18 cellular contexts compared by ENCODE assay signal in the genomic region with DNA sequence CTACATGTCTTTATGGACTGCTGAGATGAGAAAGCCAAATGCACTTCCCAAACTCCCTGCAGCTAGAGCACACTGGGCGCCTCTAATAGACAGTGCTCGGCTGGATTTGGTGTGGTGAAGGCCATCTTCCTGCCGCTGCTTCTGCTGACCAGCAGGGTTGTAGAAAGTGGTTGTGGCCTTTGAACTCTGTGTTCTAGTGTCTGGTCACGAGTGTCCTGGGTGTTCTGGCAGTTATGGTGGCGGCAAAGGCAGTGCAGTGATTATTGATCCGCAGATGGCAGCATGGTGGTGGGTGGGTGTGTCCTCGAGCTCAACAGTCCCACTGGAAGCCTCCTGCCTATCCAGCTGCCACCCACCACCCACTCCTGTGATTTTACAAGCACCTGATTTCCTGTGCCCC. TPM values are rescaled to one million over a fixed set of nuclear protein-coding genes. Genes with fewer than 3 reads are reported as not detected.
DNase-seq lines count a peak whose midpoint lies in the region; ATAC-seq and TF ChIP-seq lines count a peak whose summit lies in the region.
"Had no signal": no experiment of that assay in that cellular context is flagged by ENCODE, and none has a peak within 500 bp of the region (broad histone marks: within the 10 kb centered on the region; RNA-seq: fewer than 3 reads in every experiment).

No MANE protein-coding gene starts in this region.

- peak overlapping the region; percentile 21 for H3K27ac Mint-ChIP-seq in T-helper 17 cell
- H3K27ac Mint-ChIP-seq: CD4-positive, CD25-positive, alpha-beta regulatory T cell; HFFc6 had no signal

- 44% methylated on average over 7 of the region's 7 CpGs for WGBS in liver

- H3K27me3 Mint-ChIP-seq in T-helper 17 cell = peaks cover 34% of the 10 kb centered on the region

- peaks cover 4% of the 10 kb centered on the region for H3K4me1 Mint-ChIP-seq in T-helper 17 cell

- H3K4me1 ChIP-seq in liver (ENCODE audit: control insufficient read depth in 4 of 4, insufficient read depth in 4 of 4, low read length in 3 of 4) = peaks cover 10 to 40% (median 32%) of the 10 kb centered on the region in 4 donors

- no peak for ATAC-seq in T-helper 17 cell

- H3K27ac ChIP-seq in liver (ENCODE audit: low read depth in 1 of 2, low read length in 2 of 2) = peak overlapping the region; percentile 6 to 55
- H3K27ac ChIP-seq: GM23248 had no signal

- peak; percentile 19 for TF ChIP-seq CTCF in liver (IDR thresholded peaks at IDR 0.05; ENCODE audit: low read depth, low read length, missing input control)

- H3K27me3 ChIP-seq in liver (ENCODE audit: control insufficient read depth in 4 of 4, insufficient read depth in 4 of 4, low read length in 3 of 4) = no peaks in the 10 kb centered on the region

- H3K36me3 Mint-ChIP-seq in T-helper 17 cell (ENCODE audit: low read depth) = no peaks in the 10 kb centered on the region
- H3K36me3 Mint-ChIP-seq: CD4-positive, CD25-positive, alpha-beta regulatory T cell; IgD-negative memory B cell had no signal

- H3K9ac ChIP-seq in liver (ENCODE audit: low read depth in 1 of 2, low read length in 2 of 2) = peak overlapping the region in 1 of 2 donors; percentile 47
- H3K9ac ChIP-seq: GM23248 had no signal

- peak in 1 of 2 donors; percentile 20 for TF ChIP-seq RAD21 in liver (IDR thresholded peaks at IDR 0.05)

- H3K4me3 Mint-ChIP-seq in T-helper 17 cell = no peak overlapping the region
- H3K4me3 Mint-ChIP-seq: HFFc6, IgD-negative memory B cell had no signal

- no peak overlapping the region for H3K4me3 ChIP-seq in liver (ENCODE audit: low read depth in 1 of 3, low read length in 3 of 3)
- H3K4me3 ChIP-seq: GM23248 had no signal

- no peaks in the 10 kb centered on the region for H3K9me3 ChIP-seq in T-helper 17 cell (ENCODE audit: control insufficient read depth, low read length, poor library complexity, severe bottlenecking)
- no peaks in the 10 kb centered on the region for H3K9me3 ChIP-seq in liver (ENCODE audit: control insufficient read depth in 4 of 4, low read length in 3 of 4)

- no peaks in the 10 kb centered on the region for H3K36me3 ChIP-seq in liver (ENCODE audit: control insufficient read depth in 4 of 4, insufficient read depth in 3 of 4, low read depth in 1 of 4, low read length in 3 of 4)

- DNase-seq in AG20443 (ENCODE audit: low spot score) (peak; percentile 5), GM19238 (ENCODE audit: insufficient read length, low spot score) (peak; percentile 0), T-helper 17 cell (no peak), NCI-H69 (lab: John Stamatoyannopoulos, UW) (no peak), medulla oblongata (ENCODE audit: extremely low spot score) (no peak)
- DNase-seq in activated CD4-positive, alpha-beta T cell treated with anti-CD3 and anti-CD28 coated beads, Interleukin-2, amount 50 U/mL, for 48 hours = no peak
- DNase-seq in NK-92 treated with Interleukin-12 subunit alpha and Interleukin-12 subunit beta, amount 100 ng/mL, for 24 hours (lab: John Stamatoyannopoulos, UW) = no peak
- DNase-seq: CD4-positive, CD25-positive, alpha-beta regulatory T cell; DMS53; GM23248; HFFc6; NCI-H1105 treated with DMSO at 0.1 percent for 48 hours; NCI-H1694 treated with DMSO at 0.1 percent for 48 hours; NCI-H345 had no signal

TF ChIP-seq in liver, 16 proteins besides CTCF, POLR2A, EP300 and RAD21:
- TF ChIP-seq NR2F2 (IDR thresholded peaks at IDR 0.05) (no peak), YY1 (IDR thresholded peaks at IDR 0.05) (peak; percentile 94), TAF1 (conservative IDR thresholded peaks at IDR 0.05) (no peak), HNF4G (IDR thresholded peaks at IDR 0.05) (peak; percentile 45), JUND (IDR thresholded peaks at IDR 0.05) (no peak), SP1 (IDR thresholded peaks at IDR 0.05) (peak; percentile 78), EGR1 (IDR thresholded peaks at IDR 0.05; ENCODE audit: low read depth in 2 of 2) (no peak), HNF4A (conservative IDR thresholded peaks at IDR 0.05) (peak; percentile 74 to 81), GABPA (IDR thresholded peaks at IDR 0.05 in 1 of 2, conservative IDR thresholded peaks at IDR 0.05 in 1 of 2) (no peak), FOXA2 (IDR thresholded peaks at IDR 0.05) (no peak), RXRA (IDR thresholded peaks at IDR 0.05) (peak; percentile 52 to 64), FOXA1 (IDR thresholded peaks at IDR 0.05) (no peak)
- TF ChIP-seq, protein P1, sequence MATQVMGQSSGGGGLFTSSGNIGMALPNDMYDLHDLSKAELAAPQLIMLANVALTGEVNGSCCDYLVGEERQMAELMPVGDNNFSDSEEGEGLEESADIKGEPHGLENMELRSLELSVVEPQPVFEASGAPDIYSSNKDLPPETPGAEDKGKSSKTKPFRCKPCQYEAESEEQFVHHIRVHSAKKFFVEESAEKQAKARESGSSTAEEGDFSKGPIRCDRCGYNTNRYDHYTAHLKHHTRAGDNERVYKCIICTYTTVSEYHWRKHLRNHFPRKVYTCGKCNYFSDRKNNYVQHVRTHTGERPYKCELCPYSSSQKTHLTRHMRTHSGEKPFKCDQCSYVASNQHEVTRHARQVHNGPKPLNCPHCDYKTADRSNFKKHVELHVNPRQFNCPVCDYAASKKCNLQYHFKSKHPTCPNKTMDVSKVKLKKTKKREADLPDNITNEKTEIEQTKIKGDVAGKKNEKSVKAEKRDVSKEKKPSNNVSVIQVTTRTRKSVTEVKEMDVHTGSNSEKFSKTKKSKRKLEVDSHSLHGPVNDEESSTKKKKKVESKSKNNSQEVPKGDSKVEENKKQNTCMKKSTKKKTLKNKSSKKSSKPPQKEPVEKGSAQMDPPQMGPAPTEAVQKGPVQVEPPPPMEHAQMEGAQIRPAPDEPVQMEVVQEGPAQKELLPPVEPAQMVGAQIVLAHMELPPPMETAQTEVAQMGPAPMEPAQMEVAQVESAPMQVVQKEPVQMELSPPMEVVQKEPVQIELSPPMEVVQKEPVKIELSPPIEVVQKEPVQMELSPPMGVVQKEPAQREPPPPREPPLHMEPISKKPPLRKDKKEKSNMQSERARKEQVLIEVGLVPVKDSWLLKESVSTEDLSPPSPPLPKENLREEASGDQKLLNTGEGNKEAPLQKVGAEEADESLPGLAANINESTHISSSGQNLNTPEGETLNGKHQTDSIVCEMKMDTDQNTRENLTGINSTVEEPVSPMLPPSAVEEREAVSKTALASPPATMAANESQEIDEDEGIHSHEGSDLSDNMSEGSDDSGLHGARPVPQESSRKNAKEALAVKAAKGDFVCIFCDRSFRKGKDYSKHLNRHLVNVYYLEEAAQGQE (IDR thresholded peaks at IDR 0.05) = no peak
- TF ChIP-seq, protein P2, sequence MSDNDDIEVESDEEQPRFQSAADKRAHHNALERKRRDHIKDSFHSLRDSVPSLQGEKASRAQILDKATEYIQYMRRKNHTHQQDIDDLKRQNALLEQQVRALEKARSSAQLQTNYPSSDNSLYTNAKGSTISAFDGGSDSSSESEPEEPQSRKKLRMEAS (IDR thresholded peaks at IDR 0.05) = no peak
- TF ChIP-seq, protein P3, sequence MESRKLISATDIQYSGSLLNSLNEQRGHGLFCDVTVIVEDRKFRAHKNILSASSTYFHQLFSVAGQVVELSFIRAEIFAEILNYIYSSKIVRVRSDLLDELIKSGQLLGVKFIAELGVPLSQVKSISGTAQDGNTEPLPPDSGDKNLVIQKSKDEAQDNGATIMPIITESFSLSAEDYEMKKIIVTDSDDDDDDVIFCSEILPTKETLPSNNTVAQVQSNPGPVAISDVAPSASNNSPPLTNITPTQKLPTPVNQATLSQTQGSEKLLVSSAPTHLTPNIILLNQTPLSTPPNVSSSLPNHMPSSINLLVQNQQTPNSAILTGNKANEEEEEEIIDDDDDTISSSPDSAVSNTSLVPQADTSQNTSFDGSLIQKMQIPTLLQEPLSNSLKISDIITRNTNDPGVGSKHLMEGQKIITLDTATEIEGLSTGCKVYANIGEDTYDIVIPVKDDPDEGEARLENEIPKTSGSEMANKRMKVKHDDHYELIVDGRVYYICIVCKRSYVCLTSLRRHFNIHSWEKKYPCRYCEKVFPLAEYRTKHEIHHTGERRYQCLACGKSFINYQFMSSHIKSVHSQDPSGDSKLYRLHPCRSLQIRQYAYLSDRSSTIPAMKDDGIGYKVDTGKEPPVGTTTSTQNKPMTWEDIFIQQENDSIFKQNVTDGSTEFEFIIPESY (IDR thresholded peaks at IDR 0.05) = no peak
- TF ChIP-seq, protein P4, sequence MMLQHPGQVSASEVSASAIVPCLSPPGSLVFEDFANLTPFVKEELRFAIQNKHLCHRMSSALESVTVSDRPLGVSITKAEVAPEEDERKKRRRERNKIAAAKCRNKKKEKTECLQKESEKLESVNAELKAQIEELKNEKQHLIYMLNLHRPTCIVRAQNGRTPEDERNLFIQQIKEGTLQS (IDR thresholded peaks at IDR 0.05) = no peak

RNA-seq across cellular contexts. Expression of a gene that starts 43.4 kb away (rescaled TPM):
- total RNA-seq in T-helper 17 cell (not detected), liver (under 1 TPM in 1 of 2 donors, not detected in 1; 0.50 TPM)
- polyA plus RNA-seq in liver = under 1 TPM; 0.03 to 0.24 TPM
- total RNA-seq: GM23248, HFFc6, HT1080, LHCN-M2 had no signal
- polyA plus RNA-seq: CD4-positive, CD25-positive, alpha-beta regulatory T cell; GM23248; IgD-negative memory B cell had no signal

RNA-seq across cellular contexts. Expression of a gene that starts 53.1 kb away (rescaled TPM):
- total RNA-seq in T-helper 17 cell = 10 to 100 TPM; 22.0 to 30.2 TPM
- total RNA-seq in liver = 10 to 100 TPM; 12.9 to 28.4 TPM
- 10 to 100 TPM; 30.5 to 31.8 TPM for polyA plus RNA-seq in liver

Comparison
In these comparisons a context has a peak if more than half of its experiments do, and no peak if none do; other contexts are left out.
1. DNase-seq: peak in AG20443 (single experiment) and GM19238 (single experiment); none in T-helper 17 cell (0 of 3), NCI-H69 (single experiment), activated CD4-positive, alpha-beta T cell treated with anti-CD3 and anti-CD28 coated beads, Interleukin-2, amount 50 U/mL, for 48 hours (0 of 2), medulla oblongata (single experiment) and NK-92 treated with Interleukin-12 subunit alpha and Interleukin-12 subunit beta, amount 100 ng/mL, for 24 hours (single experiment).